ENCODE assay signal across 1 cellular context in genomic region chr11:57434640-57435546, GRCh38.
TF ChIP-seq lines count a peak whose summit lies in the region.

No MANE protein-coding gene starts in this region.

TF ChIP-seq in HepG2, 621 proteins besides CTCF, POLR2A, EP300 and RAD21 (continued from another document and continues in another):
- TF ChIP-seq ZNF639 (CRISPR knock-in tag; conservative IDR thresholded peaks at IDR 0.05) (no peak), ZNF777 (CRISPR knock-in tag; IDR thresholded peaks at IDR 0.05) (no peak), CREB3 (CRISPR knock-in tag; IDR thresholded peaks at IDR 0.05) (no peak), ZNF563 (CRISPR knock-in tag; IDR thresholded peaks at IDR 0.05) (no peak), ZSCAN9 (CRISPR knock-in tag; IDR thresholded peaks at IDR 0.05; ENCODE audit: borderline replicate concordance) (peak; percentile 89), ELF3 (CRISPR knock-in tag; IDR thresholded peaks at IDR 0.05) (peak; percentile 70), FOXP1 (IDR thresholded peaks at IDR 0.05) (no peak), FOXP1 (CRISPR knock-in tag; IDR thresholded peaks at IDR 0.05) (peak; percentile 68; the same call in 1 of the 2 replicates), IKZF5 (CRISPR knock-in tag; IDR thresholded peaks at IDR 0.05) (peak; percentile 46; the same call in 1 of the 2 replicates), ZBTB7B (CRISPR knock-in tag; IDR thresholded peaks at IDR 0.05) (peak; percentile 35; the same call in 1 of the 2 replicates), ARID4A (CRISPR knock-in tag; IDR thresholded peaks at IDR 0.05; ENCODE audit: borderline replicate concordance) (peak; percentile 43; the same call in 1 of the 2 replicates), PATZ1 (CRISPR knock-in tag; IDR thresholded peaks at IDR 0.05) (peak; percentile 38; the same call in 1 of the 2 replicates), ZNF44 (CRISPR knock-in tag; IDR thresholded peaks at IDR 0.05) (0 out of 2 replicates have a peak, but pooled peaks have one; percentile 25), GFI1 (CRISPR knock-in tag; IDR thresholded peaks at IDR 0.05; ENCODE audit: borderline replicate concordance) (peak; percentile 14; the same call in 1 of the 2 replicates), ZNF441 (CRISPR knock-in tag; IDR thresholded peaks at IDR 0.05; ENCODE audit: borderline replicate concordance) (peak; percentile 36; the same call in 1 of the 2 replicates), ZBTB33 (CRISPR knock-in tag; IDR thresholded peaks at IDR 0.05) (0 out of 2 replicates have a peak, but pooled peaks have one; percentile 14), ZBTB43 (CRISPR knock-in tag; conservative IDR thresholded peaks at IDR 0.05) (0 out of 2 replicates have a peak, but pooled peaks have one; percentile 44), AHDC1 (CRISPR knock-in tag; IDR thresholded peaks at IDR 0.05; ENCODE audit: borderline replicate concordance) (peak; percentile 90), HOXD1 (CRISPR knock-in tag; IDR thresholded peaks at IDR 0.05) (0 out of 2 replicates have a peak, but pooled peaks have one; percentile 61), SOX13 (IDR thresholded peaks at IDR 0.05) (peak; percentile 62; the same call in 1 of the 2 replicates), SOX13 (CRISPR knock-in tag; conservative IDR thresholded peaks at IDR 0.05 in 1 of 2, IDR thresholded peaks at IDR 0.05 in 1 of 2) (peak in 1 of 2 experiments; percentile 90; a peak in 2 of 4 replicates), ZNF230 (CRISPR knock-in tag; IDR thresholded peaks at IDR 0.05) (no peak), HHEX (CRISPR knock-in tag; IDR thresholded peaks at IDR 0.05) (0 out of 2 replicates have a peak, but pooled peaks have one; percentile 55), THAP9 (CRISPR knock-in tag; IDR thresholded peaks at IDR 0.05; ENCODE audit: borderline replicate concordance) (no peak), ZNF556 (CRISPR knock-in tag; IDR thresholded peaks at IDR 0.05; ENCODE audit: borderline replicate concordance) (0 out of 2 replicates have a peak, but pooled peaks have one; percentile 30), TBL1XR1 (IDR thresholded peaks at IDR 0.05; ENCODE audit: borderline replicate concordance, low read length, partially characterized antibody) (peak; percentile 94), ZNF362 (CRISPR knock-in tag; IDR thresholded peaks at IDR 0.05; ENCODE audit: borderline replicate concordance) (peak; percentile 24; the same call in 1 of the 2 replicates), ELF1 (CRISPR knock-in tag; IDR thresholded peaks at IDR 0.05) (0 out of 2 replicates have a peak, but pooled peaks have one; percentile 13), FOXA3 (CRISPR knock-in tag; IDR thresholded peaks at IDR 0.05) (peak; percentile 93), NR2C2 (CRISPR knock-in tag; IDR thresholded peaks at IDR 0.05; ENCODE audit: borderline replicate concordance) (peak; percentile 62)
